8 cellular contexts compared by ENCODE assay signal in the genomic region with DNA sequence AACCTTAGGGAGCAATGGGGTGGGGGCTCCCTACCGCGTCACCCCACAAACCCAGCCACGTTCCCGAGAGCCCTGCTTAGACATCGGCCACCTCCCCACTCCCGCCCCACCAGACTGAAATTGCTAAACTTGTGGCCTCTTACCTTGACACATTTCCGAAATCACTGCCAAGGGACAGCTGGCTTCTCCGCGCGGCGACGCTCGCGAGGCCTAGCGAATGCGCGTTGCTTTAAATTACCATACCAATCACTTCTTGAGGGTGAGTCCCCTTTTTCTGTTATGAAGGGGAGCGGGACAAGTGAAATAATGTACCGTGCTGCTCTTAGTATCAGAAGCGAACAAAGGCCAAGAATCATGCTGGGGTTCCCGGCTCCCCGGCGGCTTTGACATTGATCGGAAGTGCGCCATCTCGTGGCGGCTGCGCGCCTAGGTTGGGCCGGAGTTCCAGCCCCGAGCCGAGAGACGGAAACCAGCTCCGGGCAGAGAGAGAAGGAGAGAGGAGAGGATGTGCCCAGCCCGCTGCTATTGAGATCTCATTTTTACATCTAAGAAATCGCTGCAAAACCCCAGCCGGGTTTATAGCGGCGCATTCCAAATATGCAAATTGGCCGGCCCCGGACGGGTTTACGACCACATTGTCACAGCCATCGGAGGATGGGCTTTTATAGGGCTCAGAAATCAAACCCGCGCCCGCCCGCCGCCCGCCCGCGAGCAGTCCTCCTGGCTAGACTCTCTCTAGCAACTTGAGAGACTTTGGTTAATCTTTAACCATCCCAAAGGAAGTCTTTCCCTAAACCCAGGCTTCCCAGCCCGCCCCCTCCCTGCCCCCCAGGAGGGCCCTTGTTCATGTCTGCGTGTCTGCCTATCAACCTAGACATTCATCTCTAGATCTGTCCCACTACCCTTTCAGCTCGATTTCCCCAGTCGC. TPM values are rescaled to one million over a fixed set of nuclear protein-coding genes. Genes with fewer than 3 reads are reported as not detected.
DNase-seq lines count a peak whose midpoint lies in the region; ATAC-seq and TF ChIP-seq lines count a peak whose summit lies in the region.

No MANE protein-coding gene starts in this region.

- no peak overlapping the region for H2AK5ac ChIP-seq in mesendoderm (ENCODE audit: low read length)

- H3K9me3 ChIP-seq in DND-41 (ENCODE audit: insufficient read depth, low read length, severe bottlenecking) = no peaks in the 10 kb centered on the region

- no peak overlapping the region for H3K4me3 Mint-ChIP-seq in activated CD4-positive, alpha-beta T cell treated with anti-CD3 and anti-CD28 coated beads, Interleukin-2, amount 10 ng/mL, durations not matched to agents 7 days and 5 days

- H3K4me3 ChIP-seq in DND-41 (ENCODE audit: low read depth in 1 of 2, low read length in 2 of 2) (no peak overlapping the region), dorsolateral prefrontal cortex (peak overlapping the region in 5 of 59 donors; percentile 1 to 34 (median 13)), mesendoderm (ENCODE audit: low read length) (no peak overlapping the region)

- no peaks in the 10 kb centered on the region for H4K20me1 ChIP-seq in DND-41 (ENCODE audit: insufficient read depth, low read length)

- no peak overlapping the region for H3K4ac ChIP-seq in mesendoderm (ENCODE audit: low read depth, low read length)

- no peaks in the 10 kb centered on the region for H3K36me3 Mint-ChIP-seq in activated CD4-positive, alpha-beta T cell treated with anti-CD3 and anti-CD28 coated beads, Interleukin-2, amount 10 ng/mL, durations not matched to agents 7 days and 5 days (ENCODE audit: low read depth)

- no peak overlapping the region for H3K27ac Mint-ChIP-seq in activated CD4-positive, alpha-beta T cell treated with anti-CD3 and anti-CD28 coated beads, Interleukin-2, amount 10 ng/mL, durations not matched to agents 7 days and 5 days

- no peaks in the 10 kb centered on the region for H3K79me1 ChIP-seq in mesendoderm (ENCODE audit: low read length)

- H3K79me2 ChIP-seq in DND-41 (ENCODE audit: insufficient read depth, low read length) = no peaks in the 10 kb centered on the region
- H3K79me2 ChIP-seq in mesendoderm (ENCODE audit: control insufficient read depth, insufficient read depth, low read length) = no peaks in the 10 kb centered on the region

- H3K18ac ChIP-seq in mesendoderm (ENCODE audit: low read length) = no peak overlapping the region

- TF ChIP-seq CTCF in DND-41 (IDR thresholded peaks at IDR 0.05; ENCODE audit: borderline replicate concordance, extremely low read depth, low read length, poor library complexity, severe bottlenecking) (peak; percentile 12), dorsolateral prefrontal cortex (IDR thresholded peaks at IDR 0.05 in 54 of 56, conservative IDR thresholded peaks at IDR 0.05 in 2 of 56; ENCODE audit: low read depth in 1 of 56, partially characterized antibody in 56 of 56) (peak in 54 of 56 donors; percentile 23 to 72 (median 56))

- H3K36me3 ChIP-seq in DND-41 (ENCODE audit: insufficient read depth, low read length) = no peaks in the 10 kb centered on the region
- H3K36me3 ChIP-seq in mesendoderm (ENCODE audit: control insufficient read depth, insufficient read depth, low read length) = no peaks in the 10 kb centered on the region

- H3K27me3 Mint-ChIP-seq in activated CD4-positive, alpha-beta T cell treated with anti-CD3 and anti-CD28 coated beads, Interleukin-2, amount 10 ng/mL, durations not matched to agents 7 days and 5 days = peaks cover 71% of the 10 kb centered on the region

- no peak overlapping the region for H4K5ac ChIP-seq in mesendoderm (ENCODE audit: low read length)

- H3K27me3 ChIP-seq in DND-41 (ENCODE audit: insufficient read depth, low read length, poor library complexity) (peaks cover 3% of the 10 kb centered on the region), dorsolateral prefrontal cortex (peaks cover 24 to 100% (median 100%) of the 10 kb centered on the region in 45 donors), mesendoderm (ENCODE audit: insufficient read depth, low read length, poor library complexity) (peaks cover 89% of the 10 kb centered on the region)

- H3K4me1 ChIP-seq in DND-41 (ENCODE audit: insufficient read depth, low read length) = no peaks in the 10 kb centered on the region
- H3K4me1 ChIP-seq in mesendoderm (ENCODE audit: control insufficient read depth, low read depth, low read length) = no peaks in the 10 kb centered on the region

- H3K56ac ChIP-seq in mesendoderm (ENCODE audit: low read length) = peak overlapping the region; percentile 6

- H3K23ac ChIP-seq in mesendoderm (ENCODE audit: low read length) = no peak overlapping the region

- intact Hi-C loops in dorsolateral prefrontal cortex (cut with DNase I) = no loop called here

- no peak overlapping the region for H4K8ac ChIP-seq in mesendoderm (ENCODE audit: low read depth, low read length)

- H2BK15ac ChIP-seq in mesendoderm (replicated peaks; ENCODE audit: low read depth) = no peak overlapping the region

- no peak for DNase-seq in DND-41
- DNase-seq in LHCN-M2 (ENCODE audit: low read depth) = peak; percentile 72
- DNase-seq in activated CD4-positive, alpha-beta T cell treated with anti-CD3 and anti-CD28 coated beads, Interleukin-2, amount 10 ng/mL, durations not matched to agents 7 days and 5 days = peak; percentile 49
- peak in 3 of 10 donors; percentile 25 to 50 (median 37) for DNase-seq in dorsolateral prefrontal cortex
- peak; percentile 83 for DNase-seq in mesendoderm
- peak; percentile 75 for DNase-seq in stimulated activated naive CD8-positive, alpha-beta T cell treated with anti-CD3 and anti-CD28 coated beads, Interleukin-15, Interleukin-2, amounts not matched to agents 100 U/mL and 50 U/mL, for 24 hours
- no peak for DNase-seq in amniotic stem cell (lab: John Stamatoyannopoulos, UW)
- no peak for DNase-seq in NCI-H1105 (lab: John Stamatoyannopoulos, UW)

- ATAC-seq in DND-41 (ENCODE audit: insufficient read depth, low read depth) = peak; percentile 40; the same call in 1 of the 3 replicates
- peak; percentile 46 for ATAC-seq in stimulated activated naive CD8-positive, alpha-beta T cell treated with anti-CD3 and anti-CD28 coated beads, Interleukin-15, Interleukin-2, amounts not matched to agents 100 U/mL and 50 U/mL, for 24 hours

- H3K9ac ChIP-seq in DND-41 (ENCODE audit: low read depth, low read length) (no peak overlapping the region), mesendoderm (ENCODE audit: low read length) (no peak overlapping the region)

- POLR2A ChIA-PET in activated CD4-positive, alpha-beta T cell treated with anti-CD3 and anti-CD28 coated beads, Interleukin-2, amount 10 ng/mL, durations not matched to agents 7 days and 5 days (lab: Charles Lee) = no interaction called here

- no peak overlapping the region for H3K27ac ChIP-seq in DND-41 (ENCODE audit: low read length)
- no peak overlapping the region for H3K27ac ChIP-seq in dorsolateral prefrontal cortex
- no peak overlapping the region for H3K27ac ChIP-seq in mesendoderm (ENCODE audit: low read depth, low read length)

- CTCF ChIA-PET in activated CD4-positive, alpha-beta T cell treated with anti-CD3 and anti-CD28 coated beads, Interleukin-2, amount 10 ng/mL, durations not matched to agents 7 days and 5 days (lab: Charles Lee) = interaction anchor here (0.9 to 2.0 kb wide), 9 partner anchors 10 to 29 kb away, joined by 3 to 7 read pairs (median 4); partner anchors contain the start of gene HOXA3

- H3K4me2 ChIP-seq in DND-41 (ENCODE audit: insufficient read depth, low read length) (no peak overlapping the region), mesendoderm (ENCODE audit: low read length) (peak overlapping the region; percentile 58)

- no peaks in the 10 kb centered on the region for H3K9me3 Mint-ChIP-seq in activated CD4-positive, alpha-beta T cell treated with anti-CD3 and anti-CD28 coated beads, Interleukin-2, amount 10 ng/mL, durations not matched to agents 7 days and 5 days

- no peak overlapping the region for H2BK120ac ChIP-seq in mesendoderm (ENCODE audit: low read depth, low read length)

- no peak overlapping the region for H2AFZ ChIP-seq in DND-41 (ENCODE audit: low read depth, low read length)

- no CpG with 5 or more reads among the region's 56 CpGs for WGBS in mesendoderm (ENCODE audit: extremely low coverage, insufficient coverage, low lambda C conversion rate)

- no peak overlapping the region for H2BK5ac ChIP-seq in mesendoderm (ENCODE audit: low read length)

- H3K4me1 Mint-ChIP-seq in activated CD4-positive, alpha-beta T cell treated with anti-CD3 and anti-CD28 coated beads, Interleukin-2, amount 10 ng/mL, durations not matched to agents 7 days and 5 days = peaks cover 11% of the 10 kb centered on the region

RNA-seq across cellular contexts. Expression of gene HOXA11, which starts 5.3 kb away (rescaled TPM):
- total RNA-seq in LHCN-M2 (2014; rRNA removed) = 3.9 and 4.0 TPM in 2 replicates
- 0.94 TPM for polyA plus RNA-seq in LHCN-M2 (2012)
- total RNA-seq in activated CD4-positive, alpha-beta T cell treated with anti-CD3 and anti-CD28 coated beads, Interleukin-2, amount 10 ng/mL, durations not matched to agents 7 days and 5 days = not detected
- not detected for total RNA-seq in dorsolateral prefrontal cortex
- polyA plus RNA-seq in mesendoderm (2013, experiment 1 of 2) = not detected
- not detected for polyA plus RNA-seq in mesendoderm (2013, experiment 2 of 2)

RNA-seq across cellular contexts. Expression of gene HOXA10, which starts 5.6 kb away (rescaled TPM):
- 12.8 and 13.2 TPM in 2 replicates for total RNA-seq in LHCN-M2 (2014; rRNA removed)
- 6.9 TPM for polyA plus RNA-seq in LHCN-M2 (2012)
- total RNA-seq in activated CD4-positive, alpha-beta T cell treated with anti-CD3 and anti-CD28 coated beads, Interleukin-2, amount 10 ng/mL, durations not matched to agents 7 days and 5 days = not detected
- under 1 TPM in 1 of 120 experiments, not detected in 119; 0.46 TPM for total RNA-seq in dorsolateral prefrontal cortex
- polyA plus RNA-seq in mesendoderm (2013, experiment 1 of 2) = not detected
- polyA plus RNA-seq in mesendoderm (2013, experiment 2 of 2) = not detected

RNA-seq across cellular contexts. Expression of gene HOXA9, which starts 14.4 kb away (rescaled TPM):
- total RNA-seq in LHCN-M2 (2014; rRNA removed) (8.7 TPM in 2 replicates), dorsolateral prefrontal cortex (not detected)
- polyA plus RNA-seq in LHCN-M2 (2012) = 2.0 TPM
- total RNA-seq in activated CD4-positive, alpha-beta T cell treated with anti-CD3 and anti-CD28 coated beads, Interleukin-2, amount 10 ng/mL, durations not matched to agents 7 days and 5 days = not detected
- polyA plus RNA-seq in mesendoderm (2013, experiment 1 of 2) = not detected
- polyA plus RNA-seq in mesendoderm (2013, experiment 2 of 2) = not detected

RNA-seq across cellular contexts. Expression of gene HOXA13, which starts 20.1 kb away (rescaled TPM):
- total RNA-seq in LHCN-M2 (2014; rRNA removed) = 0.06 and 0.11 TPM in 2 replicates
- 0.40 TPM for polyA plus RNA-seq in LHCN-M2 (2012)
- total RNA-seq in activated CD4-positive, alpha-beta T cell treated with anti-CD3 and anti-CD28 coated beads, Interleukin-2, amount 10 ng/mL, durations not matched to agents 7 days and 5 days = not detected
- under 1 TPM in 2 of 120 experiments, not detected in 118; 0.13 to 0.20 TPM for total RNA-seq in dorsolateral prefrontal cortex
- polyA plus RNA-seq in mesendoderm (2013, experiment 1 of 2) = 0.04 TPM
- polyA plus RNA-seq in mesendoderm (2013, experiment 2 of 2) = 0.06 TPM

RNA-seq across cellular contexts. Expression of gene HOXA7, which starts 23.3 kb away (rescaled TPM):
- total RNA-seq in LHCN-M2 (2014; rRNA removed) = 4.5 and 8.3 TPM in 2 replicates
- 7.0 TPM for polyA plus RNA-seq in LHCN-M2 (2012)
- total RNA-seq in activated CD4-positive, alpha-beta T cell treated with anti-CD3 and anti-CD28 coated beads, Interleukin-2, amount 10 ng/mL, durations not matched to agents 7 days and 5 days = not detected
- total RNA-seq in dorsolateral prefrontal cortex = not detected
- 0.01 TPM for polyA plus RNA-seq in mesendoderm (2013, experiment 1 of 2)
- not detected for polyA plus RNA-seq in mesendoderm (2013, experiment 2 of 2)

Comparison
In these comparisons a context has a peak if more than half of its experiments do, and no peak if none do; other contexts are left out.
1. DNase-seq: peak in LHCN-M2 (single experiment), activated CD4-positive, alpha-beta T cell treated with anti-CD3 and anti-CD28 coated beads, Interleukin-2, amount 10 ng/mL, durations not matched to agents 7 days and 5 days (single experiment), mesendoderm (single experiment) and stimulated activated naive CD8-positive, alpha-beta T cell treated with anti-CD3 and anti-CD28 coated beads, Interleukin-15, Interleukin-2, amounts not matched to agents 100 U/mL and 50 U/mL, for 24 hours (single experiment); none in DND-41 (single experiment), amniotic stem cell (single experiment) and NCI-H1105 (single experiment).